ENCODE assay signal across 8 cellular contexts in the genomic region with DNA sequence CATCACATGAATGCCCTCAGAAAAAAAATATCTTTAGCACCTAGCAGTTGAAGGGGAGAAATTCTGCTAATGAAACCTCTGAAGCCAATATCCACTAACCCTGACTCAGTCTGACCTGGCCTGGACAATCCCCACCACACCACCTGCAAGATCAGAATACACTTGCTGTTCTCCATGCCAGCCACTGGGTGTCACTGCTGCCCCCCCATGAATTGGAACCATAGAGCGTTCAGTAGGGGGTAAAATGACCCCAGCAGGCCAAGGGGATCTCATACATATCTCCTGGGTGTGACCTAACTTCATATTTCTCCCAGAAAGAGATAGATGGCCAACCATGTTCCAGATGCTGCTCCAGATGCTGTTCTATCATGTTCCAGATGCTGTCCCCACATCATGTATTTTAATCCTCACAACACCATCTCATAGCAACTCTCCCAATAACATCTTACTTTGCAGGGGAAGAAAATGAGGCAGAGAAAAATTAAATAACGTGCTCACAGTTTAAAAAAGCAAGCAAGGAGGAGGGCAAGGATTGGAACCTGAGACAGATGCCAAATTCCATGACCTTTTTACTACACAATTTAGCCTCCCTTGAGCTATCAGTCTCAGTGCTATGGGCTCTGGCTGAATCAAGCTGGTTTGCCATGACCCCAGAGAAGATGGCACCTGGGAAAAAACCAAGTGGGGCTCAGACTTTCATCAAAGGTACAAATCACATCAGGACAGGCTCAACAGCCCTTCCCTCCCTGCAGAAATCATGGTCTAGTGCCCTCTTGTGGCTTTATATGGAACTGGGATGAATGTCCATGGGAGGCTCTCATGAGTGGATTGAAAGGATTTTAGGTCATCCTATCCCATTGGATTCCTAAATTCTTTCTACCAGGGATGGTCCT. TPM values are rescaled to one million over a fixed set of nuclear protein-coding genes. Genes with fewer than 3 reads are reported as not detected.
DNase-seq lines count a peak whose midpoint lies in the region; ATAC-seq, FAIRE-seq and TF ChIP-seq lines count a peak whose summit lies in the region.

No MANE protein-coding gene starts in this region.

- intact Hi-C loops in OCI-LY7 (cut with micrococcal nuclease; ENCODE audit: unreplicated experiment) (loop anchor here (1.0 to 5.0 kb wide), 2 partner anchors 88 to 206 kb away; no protein-coding TSS in a partner anchor), endothelial cell of umbilical vein (cut with micrococcal nuclease) (loop anchor here (1.0 to 10.0 kb wide), 2 partner anchors 206 to 629 kb away; no protein-coding TSS in a partner anchor), psoas muscle (cut with DNase I) (loop anchor here in 1 of 2 donors (10.0 kb wide), 2 partner anchors 369 to 1329 kb away; no protein-coding TSS in a partner anchor), stomach (cut with DNase I; ENCODE audit: low total_unique reads) (no loop called here)

- no peaks in the 10 kb centered on the region for H3K36me3 Mint-ChIP-seq in activated T-cell treated with anti-CD3 and anti-CD28 coated beads, Interleukin-2, amount 50 U/mL, for 24 hours (ENCODE audit: low read depth)

- H3K9me3 ChIP-seq in HAP-1 = no peaks in the 10 kb centered on the region
- H3K9me3 ChIP-seq in OCI-LY7 (ENCODE audit: low read length) = no peaks in the 10 kb centered on the region
- H3K9me3 ChIP-seq in endothelial cell of umbilical vein (replicated peaks; ENCODE audit: control insufficient read depth, insufficient read depth, low read length) = no peaks in the 10 kb centered on the region
- H3K9me3 ChIP-seq in psoas muscle = no peaks in the 10 kb centered on the region
- H3K9me3 ChIP-seq in stomach = no peaks in the 10 kb centered on the region

- H3K4me1 ChIP-seq in HAP-1 = no peaks in the 10 kb centered on the region
- H3K4me1 ChIP-seq in OCI-LY7 (ENCODE audit: insufficient read depth, low read length, poor library complexity, severe bottlenecking) = peaks cover 13% of the 10 kb centered on the region
- no peaks in the 10 kb centered on the region for H3K4me1 ChIP-seq in endothelial cell of umbilical vein (ENCODE audit: control insufficient read depth, extremely low read depth, insufficient read depth, low read length)
- peaks cover 6% of the 10 kb centered on the region for H3K4me1 ChIP-seq in psoas muscle
- peaks cover 4 to 10% (median 6%) of the 10 kb centered on the region in 4 donors for H3K4me1 ChIP-seq in stomach

- no peak for TF ChIP-seq EP300 in stomach (IDR thresholded peaks at IDR 0.05)

- H3K27ac ChIP-seq in OCI-LY7 (ENCODE audit: low read depth, low read length, poor library complexity, severe bottlenecking) = no peak overlapping the region
- H3K27ac ChIP-seq in endothelial cell of umbilical vein (ENCODE audit: insufficient read depth, low read depth, low read length) = no peak overlapping the region
- no peak overlapping the region for H3K27ac ChIP-seq in psoas muscle
- H3K27ac ChIP-seq in stomach = no peak overlapping the region

- H3K4me3 Mint-ChIP-seq in activated T-cell treated with anti-CD3 and anti-CD28 coated beads, Interleukin-2, amount 50 U/mL, for 24 hours = no peak overlapping the region

- POLR2A ChIA-PET in OCI-LY7 (lab: Charles Lee) (interaction anchor here (2.6 kb wide), 1 partner anchor 206 kb away, joined by 8 read pairs; no protein-coding TSS in a partner anchor), endothelial cell of umbilical vein (lab: Charles Lee) (no interaction called here)

- H4K20me1 ChIP-seq in OCI-LY7 (ENCODE audit: insufficient read depth, low read length) (no peaks in the 10 kb centered on the region), endothelial cell of umbilical vein (replicated peaks; ENCODE audit: control insufficient read depth, extremely low read depth, insufficient read depth, low read length) (no peaks in the 10 kb centered on the region)

- CTCF ChIA-PET in OCI-LY7 (lab: Charles Lee; ENCODE audit: unreplicated experiment) = interaction anchor here (2.5 kb wide), 1 partner anchor 205 kb away, joined by 26 read pairs; no protein-coding TSS in a partner anchor
- CTCF ChIA-PET in endothelial cell of umbilical vein (lab: Charles Lee) = interaction anchor here (0.9 to 6.0 kb wide), 2 partner anchors 30 to 575 kb away, joined by 3 to 40 read pairs; no protein-coding TSS in a partner anchor

- TF ChIP-seq POLR2A in endothelial cell of umbilical vein (IDR thresholded peaks at IDR 0.05; ENCODE audit: low read depth, low read length) (no peak), stomach (IDR thresholded peaks at IDR 0.05) (no peak)

- WGBS in psoas muscle, 3 donors = 62 to 65% (median 62%) methylated on average over 2 of the region's 2 CpGs
- 14 to 55% (median 32%) methylated on average over 2 of the region's 2 CpGs for WGBS in stomach, 5 donors

- ATAC-seq in psoas muscle = no peak

- no peak overlapping the region for H3K9ac ChIP-seq in endothelial cell of umbilical vein (replicated peaks; ENCODE audit: extremely low read depth, insufficient read depth, low read length)

- in situ Hi-C loops in HAP-1 (cut with MboI; ENCODE audit: low sequenced_read_pairs) = no loop called here

- peak; percentile 68 for FAIRE-seq in endothelial cell of umbilical vein (lab: Jason Lieb, UNC)

- H3K36me3 ChIP-seq in HAP-1 (replicated peaks) (no peaks in the 10 kb centered on the region), OCI-LY7 (ENCODE audit: insufficient read depth, low read length) (no peaks in the 10 kb centered on the region), endothelial cell of umbilical vein (ENCODE audit: control insufficient read depth in 2 of 2, extremely low read depth in 1 of 2, insufficient read depth in 2 of 2, low read length in 2 of 2) (no peaks in the 10 kb centered on the region), psoas muscle (ENCODE audit: insufficient read depth in 1 of 2, low read depth in 1 of 2) (no peaks in the 10 kb centered on the region), stomach (no peaks in the 10 kb centered on the region)

- H3K27ac Mint-ChIP-seq in activated T-cell treated with anti-CD3 and anti-CD28 coated beads, Interleukin-2, amount 50 U/mL, for 24 hours = no peak overlapping the region

- H3K4me2 ChIP-seq in OCI-LY7 (ENCODE audit: low read length) (no peak overlapping the region), endothelial cell of umbilical vein (ENCODE audit: insufficient read depth, low read length) (no peak overlapping the region)

- TF ChIP-seq CTCF in OCI-LY7 (conservative IDR thresholded peaks at IDR 0.05; ENCODE audit: low read length) (peak; percentile 82), endothelial cell of umbilical vein (IDR thresholded peaks at IDR 0.05; ENCODE audit: extremely low read depth in 1 of 2, insufficient read depth in 1 of 2, low read depth in 1 of 2, low read length in 2 of 2) (peak; percentile 50 to 54), psoas muscle (IDR thresholded peaks at IDR 0.05) (peak; percentile 45), stomach (IDR thresholded peaks at IDR 0.05) (peak in 3 of 7 experiments; percentile 14 to 29 (median 29))

- H3K27me3 Mint-ChIP-seq in activated T-cell treated with anti-CD3 and anti-CD28 coated beads, Interleukin-2, amount 50 U/mL, for 24 hours = peaks cover 41% of the 10 kb centered on the region

- no peaks in the 10 kb centered on the region for H3K79me2 ChIP-seq in OCI-LY7 (ENCODE audit: insufficient read depth, low read depth, low read length)
- no peaks in the 10 kb centered on the region for H3K79me2 ChIP-seq in endothelial cell of umbilical vein (ENCODE audit: control insufficient read depth, insufficient read depth, low read length)

- BruUV-seq in OCI-LY7 (replicated peaks; lab: Mats Ljungman, UMichigan) (no TSS peak), endothelial cell of umbilical vein (replicated peaks; lab: Mats Ljungman, UMichigan) (no TSS peak)

- H3K9me3 Mint-ChIP-seq in activated T-cell treated with anti-CD3 and anti-CD28 coated beads, Interleukin-2, amount 50 U/mL, for 24 hours = no peaks in the 10 kb centered on the region

- H3K27me3 ChIP-seq in HAP-1 (ENCODE audit: low read depth) = no peaks in the 10 kb centered on the region
- no peaks in the 10 kb centered on the region for H3K27me3 ChIP-seq in endothelial cell of umbilical vein (ENCODE audit: control insufficient read depth in 2 of 2, insufficient read depth in 2 of 2, low read length in 2 of 2)
- no peaks in the 10 kb centered on the region for H3K27me3 ChIP-seq in psoas muscle (ENCODE audit: insufficient read depth in 3 of 3, low read length in 2 of 3)
- H3K27me3 ChIP-seq in stomach = peaks cover 0 to 25% (median 0%) of the 10 kb centered on the region in 3 donors

- H3K4me3 ChIP-seq in HAP-1 (no peak overlapping the region), OCI-LY7 (ENCODE audit: low read depth, low read length, poor library complexity, severe bottlenecking) (no peak overlapping the region), endothelial cell of umbilical vein (replicated peaks in 1 of 3; ENCODE audit: insufficient read depth in 1 of 3, low read depth in 1 of 3, low read length in 3 of 3) (no peak overlapping the region), psoas muscle (no peak overlapping the region), stomach (no peak overlapping the region)

- no peaks in the 10 kb centered on the region for H3K9me1 ChIP-seq in endothelial cell of umbilical vein (replicated peaks; ENCODE audit: control insufficient read depth, extremely low read depth, insufficient read depth, low read length)

- dilution Hi-C loops in endothelial cell of umbilical vein (cut with MboI; ENCODE audit: extremely low pct_ligation_motif_present, low sequenced_read_pairs) = no loop called here

- no peaks in the 10 kb centered on the region for H3K9me2 ChIP-seq in OCI-LY7 (ENCODE audit: insufficient read depth, low read length)

- H2AFZ ChIP-seq in OCI-LY7 (ENCODE audit: low read length) (no peak overlapping the region), endothelial cell of umbilical vein (ENCODE audit: low read depth, low read length) (no peak overlapping the region)

- H3K4me1 Mint-ChIP-seq in activated T-cell treated with anti-CD3 and anti-CD28 coated beads, Interleukin-2, amount 50 U/mL, for 24 hours (ENCODE audit: low read depth) = peaks cover 7% of the 10 kb centered on the region

- peak; percentile 37 for DNase-seq in activated T-cell treated with anti-CD3 and anti-CD28 coated beads, Interleukin-2, amount 50 U/mL, for 24 hours
- no peak for DNase-seq in activated T-cell treated with anti-CD3 and anti-CD28 coated beads for 4 hours
- DNase-seq in HAP-1 (ENCODE audit: low spot score in 2 of 2) = peak; percentile 32 to 65
- DNase-seq in OCI-LY7 (ENCODE audit: low spot score) = peak; percentile 51
- DNase-seq in endothelial cell of umbilical vein (ENCODE audit: low read depth, low spot score) = peak; percentile 22
- no peak for DNase-seq in psoas muscle
- no peak for DNase-seq in HPDE6-E6E7 (ENCODE audit: extremely low spot score)
- no peak for DNase-seq in stomach

RNA-seq across cellular contexts. Expression of a gene that starts 12.4 kb away (rescaled TPM):
- total RNA-seq in OCI-LY7 (2014; rRNA removed; shearing (Covaris generic)) = 0.50 and 0.80 TPM in 2 replicates
- total RNA-seq in OCI-LY7 (2022) = 2.5 and 2.9 TPM in 2 replicates
- not detected in 2 replicates for total RNA-seq in endothelial cell of umbilical vein
- not detected in 2 replicates for polyA plus RNA-seq in endothelial cell of umbilical vein
- not detected in 2 replicates for polyA plus RNA-seq in endothelial cell of umbilical vein (2011; cell fraction: cytosol; rRNA removed)
- not detected in 2 replicates for polyA plus RNA-seq in endothelial cell of umbilical vein (2011; cell fraction: nucleus; rRNA removed)
- not detected in 2 replicates for polyA plus RNA-seq in endothelial cell of umbilical vein (2012)
- polyA minus RNA-seq in endothelial cell of umbilical vein = not detected in 2 replicates
- polyA minus RNA-seq in endothelial cell of umbilical vein (2011; cell fraction: cytosol; rRNA and poly(A)+ RNA removed) = not detected
- not detected in 2 replicates for polyA minus RNA-seq in endothelial cell of umbilical vein (2011; cell fraction: nucleus; rRNA and poly(A)+ RNA removed)
- total RNA-seq in psoas muscle = 1 to 10 TPM in 1 of 4 donors, under 1 TPM in 3; 0.17 to 1.7 (median 0.57) TPM
- under 1 TPM; 0.31 to 0.61 (median 0.57) TPM for polyA plus RNA-seq in psoas muscle
- total RNA-seq in stomach = 10 to 100 TPM in 1 of 5 donors, 1 to 10 TPM in 2, under 1 TPM in 2; under 0.01 to 18.2 (median 1.0) TPM
- polyA plus RNA-seq in stomach = 1 to 10 TPM in 1 of 3 donors, under 1 TPM in 1, not detected in 1; 0.25 to 1.4 TPM

Comparison
In these comparisons a context has a peak if more than half of its experiments do, and no peak if none do; other contexts are left out.
1. DNase-seq: peak in activated T-cell treated with anti-CD3 and anti-CD28 coated beads, Interleukin-2, amount 50 U/mL, for 24 hours (single experiment), HAP-1 (2 of 2), OCI-LY7 (single experiment) and endothelial cell of umbilical vein (single experiment); none in activated T-cell treated with anti-CD3 and anti-CD28 coated beads for 4 hours (single experiment), psoas muscle (0 of 2), HPDE6-E6E7 (single experiment) and stomach (single experiment).